In genomic region chr6:19836799-19837510, GRCh38 we compare ENCODE assay signal across 2 cellular contexts.
TF ChIP-seq lines count a peak whose summit lies in the region.

A gene with protein sequence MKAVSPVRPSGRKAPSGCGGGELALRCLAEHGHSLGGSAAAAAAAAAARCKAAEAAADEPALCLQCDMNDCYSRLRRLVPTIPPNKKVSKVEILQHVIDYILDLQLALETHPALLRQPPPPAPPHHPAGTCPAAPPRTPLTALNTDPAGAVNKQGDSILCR (plus strand): TSS chr6:19837370. CDS start chr6:19837755, 385 bp downstream.

TF ChIP-seq in H1, 55 proteins besides CTCF, POLR2A, EP300 and RAD21 (continued from another document and continues in another):
- TF ChIP-seq TCF12 (IDR thresholded peaks at IDR 0.05; ENCODE audit: low read depth, low read length) (no peak), CHD2 (IDR thresholded peaks at IDR 0.05; ENCODE audit: low read length) (0 out of 2 replicates have a peak, but pooled peaks have one; percentile 6), SIX5 (IDR thresholded peaks at IDR 0.05; ENCODE audit: low read depth, low read length) (no peak), BCL11A (IDR thresholded peaks at IDR 0.05; ENCODE audit: low read depth in 2 of 2, low read length in 2 of 2) (no peak), SP4 (IDR thresholded peaks at IDR 0.05; ENCODE audit: low read length) (no peak), CTBP2 (IDR thresholded peaks at IDR 0.05; ENCODE audit: borderline replicate concordance, insufficient read depth, insufficient read length, low read length) (no peak), CBX5 (IDR thresholded peaks at IDR 0.05; ENCODE audit: low read depth, low read length) (no peak), KDM1A (IDR thresholded peaks at IDR 0.05; ENCODE audit: borderline replicate concordance, low read length) (no peak), RFX5 (IDR thresholded peaks at IDR 0.05; ENCODE audit: borderline replicate concordance, low read depth, low read length) (no peak), POU5F1 (IDR thresholded peaks at IDR 0.05; ENCODE audit: low read depth, low read length) (no peak), SUZ12 (IDR thresholded peaks at IDR 0.05; ENCODE audit: low read length) (no peak; the same call in 1 of the 2 replicates), RXRA (IDR thresholded peaks at IDR 0.05; ENCODE audit: insufficient read depth, low read depth, low read length) (no peak), TBP (IDR thresholded peaks at IDR 0.05; ENCODE audit: low read depth, low read length) (peak; percentile 96), MAFK (IDR thresholded peaks at IDR 0.05; ENCODE audit: low read depth, low read length) (no peak), CEBPB (IDR thresholded peaks at IDR 0.05; ENCODE audit: low read depth, low read length) (no peak), NRF1 (IDR thresholded peaks at IDR 0.05; ENCODE audit: low read depth, low read length) (no peak), FOSL1 (IDR thresholded peaks at IDR 0.05; ENCODE audit: insufficient read depth, low read depth, low read length) (peak; percentile 69; the same call in 1 of the 2 replicates), SRF (IDR thresholded peaks at IDR 0.05; ENCODE audit: low read depth, low read length) (no peak), GABPA (IDR thresholded peaks at IDR 0.05; ENCODE audit: borderline replicate concordance, insufficient read depth, low read length) (no peak), KDM4A (IDR thresholded peaks at IDR 0.05; ENCODE audit: low read depth, low read length, severe bottlenecking) (peak; percentile 3), TEAD4 (IDR thresholded peaks at IDR 0.05; ENCODE audit: low read depth, low read length) (peak; percentile 85), BACH1 (IDR thresholded peaks at IDR 0.05; ENCODE audit: low read length) (peak; percentile 29; the same call in 1 of the 2 replicates), JUN (IDR thresholded peaks at IDR 0.05; ENCODE audit: low read depth, low read length) (no peak), RNF2 (IDR thresholded peaks at IDR 0.05; ENCODE audit: borderline replicate concordance, low read depth, low read length, missing control alignments, poor library complexity, severe bottlenecking) (no peak), TAF7 (optimal IDR thresholded peaks at IDR 0.05; ENCODE audit: borderline replicate concordance, low read depth, low read length) (peak; percentile 84), SAP30 (IDR thresholded peaks at IDR 0.05; ENCODE audit: insufficient read depth, insufficient replicate concordance, low read length) (no peak), SIRT6 (IDR thresholded peaks at IDR 0.05; ENCODE audit: low read length) (no peak), KDM5A (IDR thresholded peaks at IDR 0.05; ENCODE audit: low read length) (no peak), RBBP5 (IDR thresholded peaks at IDR 0.05; ENCODE audit: borderline replicate concordance, low read depth, low read length) (no peak; the same call in 1 of the 2 replicates), POLR2AphosphoS5 (IDR thresholded peaks at IDR 0.05; ENCODE audit: low read depth, low read length) (peak; percentile 94), SP1 (IDR thresholded peaks at IDR 0.05; ENCODE audit: low read depth, low read length) (peak; percentile 49; the same call in 1 of the 2 replicates), ATF3 (IDR thresholded peaks at IDR 0.05; ENCODE audit: insufficient read depth, low read depth, low read length) (no peak), HDAC2 (IDR thresholded peaks at IDR 0.05; ENCODE audit: borderline replicate concordance in 1 of 2, low read depth in 2 of 2, low read length in 2 of 2) (peak in 1 of 2 experiments; percentile 78; a peak in 1 of 4 replicates), SIN3A (conservative IDR thresholded peaks at IDR 0.05 in 1 of 2, IDR thresholded peaks at IDR 0.05 in 1 of 2; ENCODE audit: low read depth in 1 of 2, low read length in 2 of 2) (no peak; a peak in 1 of 4 replicates), GTF2F1 (IDR thresholded peaks at IDR 0.05; ENCODE audit: borderline replicate concordance, low read depth, low read length) (peak; percentile 94), BRCA1 (IDR thresholded peaks at IDR 0.05; ENCODE audit: low read depth, low read length) (no peak), EGR1 (IDR thresholded peaks at IDR 0.05; ENCODE audit: borderline replicate concordance, low read depth, low read length) (no peak), ASH2L (IDR thresholded peaks at IDR 0.05; ENCODE audit: low read length) (peak; percentile 28), YY1 (IDR thresholded peaks at IDR 0.05; ENCODE audit: low read depth, low read length) (0 out of 2 replicates have a peak, but pooled peaks have one; percentile 30), CBX8 (IDR thresholded peaks at IDR 0.05; ENCODE audit: borderline replicate concordance, low read depth, low read length) (no peak), NANOG (IDR thresholded peaks at IDR 0.05; ENCODE audit: insufficient read depth, low read depth, low read length, poor library complexity, severe bottlenecking) (no peak), EZH2 (IDR thresholded peaks at IDR 0.05; ENCODE audit: low read depth, low read length, severe bottlenecking) (no peak)
- TF ChIP-seq, protein P1, sequence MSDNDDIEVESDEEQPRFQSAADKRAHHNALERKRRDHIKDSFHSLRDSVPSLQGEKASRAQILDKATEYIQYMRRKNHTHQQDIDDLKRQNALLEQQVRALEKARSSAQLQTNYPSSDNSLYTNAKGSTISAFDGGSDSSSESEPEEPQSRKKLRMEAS (IDR thresholded peaks at IDR 0.05): no peak
- TF ChIP-seq, protein P2, sequence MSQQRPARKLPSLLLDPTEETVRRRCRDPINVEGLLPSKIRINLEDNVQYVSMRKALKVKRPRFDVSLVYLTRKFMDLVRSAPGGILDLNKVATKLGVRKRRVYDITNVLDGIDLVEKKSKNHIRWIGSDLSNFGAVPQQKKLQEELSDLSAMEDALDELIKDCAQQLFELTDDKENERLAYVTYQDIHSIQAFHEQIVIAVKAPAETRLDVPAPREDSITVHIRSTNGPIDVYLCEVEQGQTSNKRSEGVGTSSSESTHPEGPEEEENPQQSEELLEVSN (IDR thresholded peaks at IDR 0.05): no peak
- TF ChIP-seq, protein P3, sequence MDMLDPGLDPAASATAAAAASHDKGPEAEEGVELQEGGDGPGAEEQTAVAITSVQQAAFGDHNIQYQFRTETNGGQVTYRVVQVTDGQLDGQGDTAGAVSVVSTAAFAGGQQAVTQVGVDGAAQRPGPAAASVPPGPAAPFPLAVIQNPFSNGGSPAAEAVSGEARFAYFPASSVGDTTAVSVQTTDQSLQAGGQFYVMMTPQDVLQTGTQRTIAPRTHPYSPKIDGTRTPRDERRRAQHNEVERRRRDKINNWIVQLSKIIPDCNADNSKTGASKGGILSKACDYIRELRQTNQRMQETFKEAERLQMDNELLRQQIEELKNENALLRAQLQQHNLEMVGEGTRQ (IDR thresholded peaks at IDR 0.05; ENCODE audit: low read length): no peak

TF ChIP-seq in liver, 16 proteins besides CTCF, POLR2A, EP300 and RAD21 (continued from another document):
- no peak for TF ChIP-seq REST (IDR thresholded peaks at IDR 0.05)
- TF ChIP-seq JUND (IDR thresholded peaks at IDR 0.05): no peak
